11 cellular contexts compared by ENCODE assay signal in the genomic region with DNA sequence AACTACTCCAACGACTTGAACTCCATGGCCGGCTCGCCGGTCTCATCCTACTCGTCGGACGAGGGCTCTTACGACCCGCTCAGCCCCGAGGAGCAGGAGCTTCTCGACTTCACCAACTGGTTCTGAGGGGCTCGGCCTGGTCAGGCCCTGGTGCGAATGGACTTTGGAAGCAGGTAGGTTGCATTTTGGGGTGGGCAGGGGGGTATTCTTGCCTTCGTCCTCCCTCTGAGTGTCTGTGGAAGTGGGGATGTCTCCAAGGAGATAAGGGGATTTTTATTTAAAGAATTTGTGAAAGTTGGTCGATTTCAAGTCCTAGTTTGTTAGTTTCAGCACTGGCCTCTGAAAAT. TPM values are rescaled to one million over a fixed set of nuclear protein-coding genes. Genes with fewer than 3 reads are reported as not detected.
DNase-seq lines count a peak whose midpoint lies in the region; ATAC-seq, FAIRE-seq and TF ChIP-seq lines count a peak whose summit lies in the region.
"Had no signal": no experiment of that assay in that cellular context is flagged by ENCODE, and none has a peak within 500 bp of the region (broad histone marks: within the 10 kb centered on the region; RNA-seq: fewer than 3 reads in every experiment).

No MANE protein-coding gene starts in this region.

- CTCF ChIA-PET in activated CD8-positive, alpha-beta T cell treated with anti-CD3 and anti-CD28 coated beads, Interleukin-2, amount 10 ng/mL, durations not matched to agents 7 days and 5 days (lab: Charles Lee), result no interaction called here
- CTCF ChIA-PET in activated CD8-positive, alpha-beta T cell treated with anti-CD3 and anti-CD28 coated beads for 36 hours (lab: Charles Lee), result no interaction called here
- CTCF ChIA-PET in WTC11 (lab: Charles Lee), result interaction anchor here (0.9 to 1.4 kb wide), 2 partner anchors 8 to 10 kb away, joined by 3 to 4 read pairs; no protein-coding TSS in a partner anchor

- no peak for FAIRE-seq in HTR-8/SVneo (lab: Jason Lieb, UNC)
- FAIRE-seq: H54 had no signal

- no peak overlapping the region for H3K27ac ChIP-seq in Peyer's patch

- no peaks in the 10 kb centered on the region for H3K9me3 Mint-ChIP-seq in activated CD8-positive, alpha-beta T cell treated with anti-CD3 and anti-CD28 coated beads, Interleukin-2, amount 10 ng/mL, durations not matched to agents 7 days and 5 days (ENCODE audit: insufficient read depth)
- H3K9me3 Mint-ChIP-seq in activated CD8-positive, alpha-beta T cell treated with anti-CD3 and anti-CD28 coated beads for 36 hours, result peaks cover under 1% of the 10 kb centered on the region
- H3K9me3 Mint-ChIP-seq in WTC11, result peaks cover 4% of the 10 kb centered on the region
- peaks cover 5 to 10% of the 10 kb centered on the region in 2 donors for H3K9me3 Mint-ChIP-seq in stimulated activated naive B cell treated with anti-CD40 and anti-IgM and Interleukin-4, amounts not matched to agents 10 μg/mL and 1 μg/mL and 100 μg/mL, for 72 hours

- POLR2A ChIA-PET in activated CD8-positive, alpha-beta T cell treated with anti-CD3 and anti-CD28 coated beads, Interleukin-2, amount 10 ng/mL, durations not matched to agents 7 days and 5 days (lab: Charles Lee), result no interaction called here
- POLR2A ChIA-PET in activated CD8-positive, alpha-beta T cell treated with anti-CD3 and anti-CD28 coated beads for 36 hours (lab: Charles Lee), result no interaction called here
- POLR2A ChIA-PET in WTC11 (lab: Charles Lee), result no interaction called here

- no peaks in the 10 kb centered on the region for H3K36me3 ChIP-seq in iPS-15b (ENCODE audit: control insufficient read depth, insufficient read depth, low read length)
- no peaks in the 10 kb centered on the region for H3K36me3 ChIP-seq in Peyer's patch

- no peaks in the 10 kb centered on the region for H3K36me3 Mint-ChIP-seq in activated CD8-positive, alpha-beta T cell treated with anti-CD3 and anti-CD28 coated beads, Interleukin-2, amount 10 ng/mL, durations not matched to agents 7 days and 5 days (ENCODE audit: low read depth)
- no peaks in the 10 kb centered on the region for H3K36me3 Mint-ChIP-seq in activated CD8-positive, alpha-beta T cell treated with anti-CD3 and anti-CD28 coated beads for 36 hours (ENCODE audit: low read depth)
- H3K36me3 Mint-ChIP-seq in WTC11, result peaks cover 5% of the 10 kb centered on the region
- H3K36me3 Mint-ChIP-seq in stimulated activated naive B cell treated with anti-CD40 and anti-IgM and Interleukin-4, amounts not matched to agents 10 μg/mL and 1 μg/mL and 100 μg/mL, for 72 hours, result peaks cover 3 to 6% of the 10 kb centered on the region in 2 donors

- DNase-seq in activated CD8-positive, alpha-beta T cell treated with anti-CD3 and anti-CD28 coated beads, Interleukin-2, amount 10 ng/mL, durations not matched to agents 7 days and 5 days, result no peak
- no peak for DNase-seq in activated CD8-positive, alpha-beta T cell treated with anti-CD3 and anti-CD28 coated beads for 36 hours
- no peak for DNase-seq in WTC11 (ENCODE audit: low spot score)
- DNase-seq in stimulated activated naive B cell treated with anti-CD40 and anti-IgM and Interleukin-4, amounts not matched to agents 10 μg/mL and 1 μg/mL and 100 μg/mL, for 72 hours, result no peak
- DNase-seq in Peyer's patch, result no peak
- DNase-seq in KBM-7, result no peak
- DNase-seq in HTR-8/SVneo (ENCODE audit: insufficient read length, low spot score), result no peak
- DNase-seq: effector CD8-positive, alpha-beta T cell had no signal

- H3K27me3 ChIP-seq in iPS-15b (ENCODE audit: control insufficient read depth, insufficient read depth, low read length), result peaks cover 94% of the 10 kb centered on the region
- H3K27me3 ChIP-seq in Peyer's patch, result peaks cover 0 to 53% of the 10 kb centered on the region in 2 donors

- H3K4me1 Mint-ChIP-seq in activated CD8-positive, alpha-beta T cell treated with anti-CD3 and anti-CD28 coated beads, Interleukin-2, amount 10 ng/mL, durations not matched to agents 7 days and 5 days (ENCODE audit: low read depth), result peaks cover 38% of the 10 kb centered on the region
- peaks cover 21% of the 10 kb centered on the region for H3K4me1 Mint-ChIP-seq in activated CD8-positive, alpha-beta T cell treated with anti-CD3 and anti-CD28 coated beads for 36 hours (ENCODE audit: low read depth)
- peaks cover 64% of the 10 kb centered on the region for H3K4me1 Mint-ChIP-seq in WTC11
- peaks cover 20 to 27% of the 10 kb centered on the region in 2 donors for H3K4me1 Mint-ChIP-seq in stimulated activated naive B cell treated with anti-CD40 and anti-IgM and Interleukin-4, amounts not matched to agents 10 μg/mL and 1 μg/mL and 100 μg/mL, for 72 hours

- H3K27ac Mint-ChIP-seq in activated CD8-positive, alpha-beta T cell treated with anti-CD3 and anti-CD28 coated beads, Interleukin-2, amount 10 ng/mL, durations not matched to agents 7 days and 5 days, result peak overlapping the region; percentile 56
- no peak overlapping the region for H3K27ac Mint-ChIP-seq in activated CD8-positive, alpha-beta T cell treated with anti-CD3 and anti-CD28 coated beads for 36 hours
- no peak overlapping the region for H3K27ac Mint-ChIP-seq in WTC11
- H3K27ac Mint-ChIP-seq in stimulated activated naive B cell treated with anti-CD40 and anti-IgM and Interleukin-4, amounts not matched to agents 10 μg/mL and 1 μg/mL and 100 μg/mL, for 72 hours, result peak overlapping the region; percentile 3

- H3K4me1 ChIP-seq in iPS-15b (ENCODE audit: control insufficient read depth, insufficient read depth, low read length), result peaks cover 17% of the 10 kb centered on the region
- H3K4me1 ChIP-seq in Peyer's patch, result peaks cover 0 to 27% (median 4%) of the 10 kb centered on the region in 4 donors

- TF ChIP-seq CTCF in activated CD8-positive, alpha-beta T cell treated with anti-CD3 and anti-CD28 coated beads for 36 hours (IDR thresholded peaks at IDR 0.05), result no peak
- TF ChIP-seq CTCF in WTC11 (IDR thresholded peaks at IDR 0.05) (no peak), Peyer's patch (IDR thresholded peaks at IDR 0.05) (no peak)

- intact Hi-C loops in activated CD8-positive, alpha-beta T cell treated with anti-CD3 and anti-CD28 coated beads for 36 hours (cut with micrococcal nuclease), result no loop called here

- in situ Hi-C loops in KBM-7 (cut with MboI; ENCODE audit: low pct_unique_long_range_greater_than_20kb, low sequenced_read_pairs), result no loop called here

- H3K27me3 Mint-ChIP-seq in activated CD8-positive, alpha-beta T cell treated with anti-CD3 and anti-CD28 coated beads, Interleukin-2, amount 10 ng/mL, durations not matched to agents 7 days and 5 days (ENCODE audit: low read depth), result peaks cover 84% of the 10 kb centered on the region
- peaks cover 81% of the 10 kb centered on the region for H3K27me3 Mint-ChIP-seq in activated CD8-positive, alpha-beta T cell treated with anti-CD3 and anti-CD28 coated beads for 36 hours
- peaks cover 99% of the 10 kb centered on the region for H3K27me3 Mint-ChIP-seq in WTC11 (ENCODE audit: low read depth)
- H3K27me3 Mint-ChIP-seq in stimulated activated naive B cell treated with anti-CD40 and anti-IgM and Interleukin-4, amounts not matched to agents 10 μg/mL and 1 μg/mL and 100 μg/mL, for 72 hours, result peaks cover 76 to 95% of the 10 kb centered on the region in 2 donors

- H3K4me3 ChIP-seq in iPS-15b (ENCODE audit: low read depth, low read length) (peak overlapping the region; percentile 60), Peyer's patch (peak overlapping the region in 2 of 4 donors; percentile 38 to 42)

- ATAC-seq in activated CD8-positive, alpha-beta T cell treated with anti-CD3 and anti-CD28 coated beads, Interleukin-2, amount 10 ng/mL, durations not matched to agents 7 days and 5 days, result no peak
- no peak for ATAC-seq in activated CD8-positive, alpha-beta T cell treated with anti-CD3 and anti-CD28 coated beads for 36 hours
- no peak; the same call in 1 of the 2 replicates for ATAC-seq in WTC11
- ATAC-seq in stimulated activated naive B cell treated with anti-CD40 and anti-IgM and Interleukin-4, amounts not matched to agents 10 μg/mL and 1 μg/mL and 100 μg/mL, for 72 hours (replicated peaks), result no peak

- peak overlapping the region; percentile 36 for H3K4me3 Mint-ChIP-seq in activated CD8-positive, alpha-beta T cell treated with anti-CD3 and anti-CD28 coated beads, Interleukin-2, amount 10 ng/mL, durations not matched to agents 7 days and 5 days
- H3K4me3 Mint-ChIP-seq in activated CD8-positive, alpha-beta T cell treated with anti-CD3 and anti-CD28 coated beads for 36 hours, result no peak overlapping the region
- peak overlapping the region; percentile 45 for H3K4me3 Mint-ChIP-seq in WTC11
- peak overlapping the region; percentile 12 to 88 for H3K4me3 Mint-ChIP-seq in stimulated activated naive B cell treated with anti-CD40 and anti-IgM and Interleukin-4, amounts not matched to agents 10 μg/mL and 1 μg/mL and 100 μg/mL, for 72 hours

- peaks cover 2% of the 10 kb centered on the region for H3K9me3 ChIP-seq in iPS-15b (ENCODE audit: control insufficient read depth, insufficient read depth, low read length)
- H3K9me3 ChIP-seq in Peyer's patch, result peaks cover 0 to 5% (median 0%) of the 10 kb centered on the region in 4 donors

- no peak overlapping the region for H3K9ac ChIP-seq in iPS-15b (ENCODE audit: low read depth, low read length)

- TF ChIP-seq POLR2A in Peyer's patch (IDR thresholded peaks at IDR 0.05), result no peak

TF ChIP-seq in WTC11, 78 proteins besides CTCF, POLR2A, EP300 and RAD21 (continues in another document):
- TF ChIP-seq ZNF396 (CRISPR knock-in tag; IDR thresholded peaks at IDR 0.05; ENCODE audit: borderline replicate concordance), result no peak
- TF ChIP-seq ERG (CRISPR knock-in tag; IDR thresholded peaks at IDR 0.05), result no peak
- no peak for TF ChIP-seq FOXP1 (CRISPR knock-in tag; IDR thresholded peaks at IDR 0.05; ENCODE audit: borderline replicate concordance)

RNA-seq across cellular contexts. Expression of gene ASCL1, which starts 1.3 kb away (rescaled TPM):
- not detected for total RNA-seq in activated CD8-positive, alpha-beta T cell treated with anti-CD3 and anti-CD28 coated beads, Interleukin-2, amount 10 ng/mL, durations not matched to agents 7 days and 5 days
- total RNA-seq in activated CD8-positive, alpha-beta T cell treated with anti-CD3 and anti-CD28 coated beads for 36 hours, result not detected
- 0.07 to 0.14 TPM (median 0.07 TPM) in 3 replicates for total RNA-seq in WTC11 (2021)
- not detected for total RNA-seq in Peyer's patch
- total RNA-seq: kidney epithelial cell had no signal

RNA-seq across cellular contexts. Expression of gene PAH, which starts 41.8 kb away (rescaled TPM):
- not detected for total RNA-seq in activated CD8-positive, alpha-beta T cell treated with anti-CD3 and anti-CD28 coated beads, Interleukin-2, amount 10 ng/mL, durations not matched to agents 7 days and 5 days
- not detected for total RNA-seq in activated CD8-positive, alpha-beta T cell treated with anti-CD3 and anti-CD28 coated beads for 36 hours
- 4.0 to 9.8 TPM (median 5.7 TPM) in 3 replicates for total RNA-seq in WTC11 (2021)
- not detected for total RNA-seq in Peyer's patch

Comparison
In these comparisons a context has a peak if more than half of its experiments do, and no peak if none do; other contexts are left out.
1. H3K27ac Mint-ChIP-seq: peak in activated CD8-positive, alpha-beta T cell treated with anti-CD3 and anti-CD28 coated beads, Interleukin-2, amount 10 ng/mL, durations not matched to agents 7 days and 5 days (single experiment) and stimulated activated naive B cell treated with anti-CD40 and anti-IgM and Interleukin-4, amounts not matched to agents 10 μg/mL and 1 μg/mL and 100 μg/mL, for 72 hours (single experiment); none in activated CD8-positive, alpha-beta T cell treated with anti-CD3 and anti-CD28 coated beads for 36 hours (single experiment) and WTC11 (single experiment).